13 cellular contexts compared by ENCODE assay signal in genomic region chr12:124492879-124493808, GRCh38.
DNase-seq lines count a peak whose midpoint lies in the region; ATAC-seq, FAIRE-seq and TF ChIP-seq lines count a peak whose summit lies in the region.
"Had no signal": no experiment of that assay in that cellular context is flagged by ENCODE, and none has a peak within 500 bp of the region (broad histone marks: within the 10 kb centered on the region; RNA-seq: fewer than 3 reads in every experiment).

No MANE protein-coding gene starts in this region.

- H4K8ac ChIP-seq in mesenchymal stem cell (ENCODE audit: low read length), result peak overlapping the region; percentile 7

- H3K79me1 ChIP-seq in mesenchymal stem cell (replicated peaks; ENCODE audit: low read length, poor library complexity, severe bottlenecking), result peaks cover 24% of the 10 kb centered on the region

- POLR2A ChIA-PET in A673 (lab: Charles Lee; ENCODE audit: low non-redundant PET), result no interaction called here
- POLR2A ChIA-PET in CD8-positive, alpha-beta memory T cell (lab: Charles Lee), result no interaction called here
- POLR2A ChIA-PET in activated CD8-positive, alpha-beta T cell treated with anti-CD3 and anti-CD28 coated beads, Interleukin-2, amount 10 ng/mL, durations not matched to agents 7 days and 5 days (lab: Charles Lee), result interaction anchor here (0.6 to 0.7 kb wide), 2 partner anchors 40 to 53 kb away, joined by 3 to 4 read pairs; no protein-coding TSS in a partner anchor

- no peaks in the 10 kb centered on the region for H3K9me3 ChIP-seq in A673 (ENCODE audit: low read depth, low read length, poor library complexity, severe bottlenecking)
- H3K9me3 ChIP-seq in CD8-positive, alpha-beta memory T cell (ENCODE audit: low read length), result no peaks in the 10 kb centered on the region
- no peaks in the 10 kb centered on the region for H3K9me3 ChIP-seq in mesenchymal stem cell (ENCODE audit: control insufficient read depth, low read length)
- no peaks in the 10 kb centered on the region for H3K9me3 ChIP-seq in small intestine (ENCODE audit: control insufficient read depth, low read depth)
- H3K9me3 ChIP-seq: lower lobe of right lung had no signal

- no peak overlapping the region for H2BK12ac ChIP-seq in mesenchymal stem cell (ENCODE audit: low read length in 2 of 2)

- intact Hi-C loops in A673 (cut with micrococcal nuclease; ENCODE audit: unreplicated experiment), result no loop called here

- no peak overlapping the region for H2BK15ac ChIP-seq in mesenchymal stem cell (ENCODE audit: low read depth, poor library complexity, severe bottlenecking)

- no peak overlapping the region for H2AFZ ChIP-seq in mesenchymal stem cell (ENCODE audit: low read depth, low read length)

- H3K4me1 ChIP-seq in A673 (ENCODE audit: insufficient read depth, low read length, poor library complexity, severe bottlenecking), result peaks cover 16% of the 10 kb centered on the region
- peaks cover 14% of the 10 kb centered on the region for H3K4me1 ChIP-seq in CD8-positive, alpha-beta memory T cell (ENCODE audit: insufficient read depth, low read length)
- peaks cover 54% of the 10 kb centered on the region for H3K4me1 ChIP-seq in mesenchymal stem cell (ENCODE audit: control insufficient read depth, insufficient read depth, low read depth, low read length)
- H3K4me1 ChIP-seq in small intestine (ENCODE audit: control insufficient read depth in 2 of 2, insufficient read depth in 1 of 2, low read depth in 1 of 2, low read length in 1 of 2), result no peaks in the 10 kb centered on the region

- H3K36me3 ChIP-seq in A673 (ENCODE audit: insufficient read depth, low read length, poor library complexity, severe bottlenecking), result peaks cover 9% of the 10 kb centered on the region
- no peaks in the 10 kb centered on the region for H3K36me3 ChIP-seq in CD8-positive, alpha-beta memory T cell (ENCODE audit: insufficient read depth, low read length)
- H3K36me3 ChIP-seq in mesenchymal stem cell (ENCODE audit: control insufficient read depth in 1 of 2, insufficient read depth in 2 of 2, low read depth in 1 of 2, low read length in 2 of 2), result peaks cover 38 to 87% of the 10 kb centered on the region in 2 experiments
- H3K36me3 ChIP-seq in small intestine (ENCODE audit: control insufficient read depth in 2 of 2, insufficient read depth in 2 of 2, low read length in 2 of 2), result no peaks in the 10 kb centered on the region

- H2BK5ac ChIP-seq in mesenchymal stem cell (ENCODE audit: low read depth, low read length, poor library complexity, severe bottlenecking), result no peak overlapping the region

- no peak overlapping the region for H2AK5ac ChIP-seq in mesenchymal stem cell (ENCODE audit: low read length, severe bottlenecking)

- H3K14ac ChIP-seq in mesenchymal stem cell (ENCODE audit: low read length in 2 of 2), result peak overlapping the region in 1 of 2 experiments; percentile 9

- no peak overlapping the region for H3K4me3 ChIP-seq in A673 (ENCODE audit: low read depth, low read length, poor library complexity, severe bottlenecking)
- no peak overlapping the region for H3K4me3 ChIP-seq in CD8-positive, alpha-beta memory T cell (ENCODE audit: low read length)
- no peak overlapping the region for H3K4me3 ChIP-seq in mesenchymal stem cell (ENCODE audit: insufficient read depth in 1 of 2, low read depth in 1 of 2, low read length in 2 of 2)
- no peak overlapping the region for H3K4me3 ChIP-seq in small intestine (ENCODE audit: low read depth in 1 of 2, low read length in 2 of 2)
- H3K4me3 ChIP-seq: lower lobe of right lung, skin epidermis had no signal

- no peaks in the 10 kb centered on the region for H3K27me3 ChIP-seq in A673 (replicated peaks; ENCODE audit: insufficient read depth, low read depth, low read length, poor library complexity)
- H3K27me3 ChIP-seq in CD8-positive, alpha-beta memory T cell (ENCODE audit: insufficient read depth, low read length, poor library complexity, severe bottlenecking), result no peaks in the 10 kb centered on the region
- H3K27me3 ChIP-seq in mesenchymal stem cell (ENCODE audit: control insufficient read depth in 1 of 2, insufficient read depth in 1 of 2, low read length in 2 of 2), result no peaks in the 10 kb centered on the region
- no peaks in the 10 kb centered on the region for H3K27me3 ChIP-seq in small intestine (ENCODE audit: control insufficient read depth in 2 of 2, insufficient read depth in 2 of 2, low read length in 2 of 2)

- H3K9me3 Mint-ChIP-seq in CD8-positive, alpha-beta memory T cell, result no peaks in the 10 kb centered on the region
- H3K9me3 Mint-ChIP-seq in activated CD8-positive, alpha-beta T cell treated with anti-CD3 and anti-CD28 coated beads, Interleukin-2, amount 10 ng/mL, durations not matched to agents 7 days and 5 days (ENCODE audit: insufficient read depth), result no peaks in the 10 kb centered on the region

- H3K36me3 Mint-ChIP-seq in CD8-positive, alpha-beta memory T cell, result peaks cover 0 to 27% (median 4%) of the 10 kb centered on the region in 3 donors
- H3K36me3 Mint-ChIP-seq in activated CD8-positive, alpha-beta T cell treated with anti-CD3 and anti-CD28 coated beads, Interleukin-2, amount 10 ng/mL, durations not matched to agents 7 days and 5 days (ENCODE audit: low read depth), result peaks cover 8% of the 10 kb centered on the region

- no peak overlapping the region for H3K4ac ChIP-seq in mesenchymal stem cell (ENCODE audit: low read depth in 1 of 2, low read length in 2 of 2)

- CTCF ChIA-PET in A673 (lab: Charles Lee), result interaction anchor here (0.6 kb wide), 1 partner anchor 957 kb away, joined by 4 read pairs; no protein-coding TSS in a partner anchor
- CTCF ChIA-PET in CD8-positive, alpha-beta memory T cell (lab: Charles Lee), result no interaction called here
- CTCF ChIA-PET in activated CD8-positive, alpha-beta T cell treated with anti-CD3 and anti-CD28 coated beads, Interleukin-2, amount 10 ng/mL, durations not matched to agents 7 days and 5 days (lab: Charles Lee), result interaction anchor here (1.0 to 1.6 kb wide), 4 partner anchors 16 to 279 kb away, joined by 3 to 6 read pairs (median 4); no protein-coding TSS in a partner anchor

- H3K4me1 Mint-ChIP-seq in CD8-positive, alpha-beta memory T cell, result peaks cover 22 to 58% (median 41%) of the 10 kb centered on the region in 3 donors
- peaks cover 33% of the 10 kb centered on the region for H3K4me1 Mint-ChIP-seq in activated CD8-positive, alpha-beta T cell treated with anti-CD3 and anti-CD28 coated beads, Interleukin-2, amount 10 ng/mL, durations not matched to agents 7 days and 5 days (ENCODE audit: low read depth)

- TF ChIP-seq CTCF in A673 (conservative IDR thresholded peaks at IDR 0.05; ENCODE audit: low read depth, low read length), result no peak

- no peak for DNase-seq in A673 (ENCODE audit: low spot score)
- DNase-seq in CD8-positive, alpha-beta memory T cell, result no peak
- no peak for DNase-seq in activated CD8-positive, alpha-beta T cell treated with anti-CD3 and anti-CD28 coated beads, Interleukin-2, amount 10 ng/mL, durations not matched to agents 7 days and 5 days
- DNase-seq in mesenchymal stem cell, result no peak
- no peak for DNase-seq in NCI-H226
- no peak for DNase-seq in small intestine
- DNase-seq: activated gamma-delta T cell, C1 segment of cervical spinal cord, lower lobe of right lung, NCI-H2029 treated with DMSO at 0.1 percent for 48 hours, NCI-H69 had no signal

- no peaks in the 10 kb centered on the region for H3K27me3 Mint-ChIP-seq in CD8-positive, alpha-beta memory T cell
- H3K27me3 Mint-ChIP-seq in activated CD8-positive, alpha-beta T cell treated with anti-CD3 and anti-CD28 coated beads, Interleukin-2, amount 10 ng/mL, durations not matched to agents 7 days and 5 days (ENCODE audit: low read depth), result no peaks in the 10 kb centered on the region

- no peak for FAIRE-seq in small intestine (lab: Jason Lieb, UNC)

- 79% methylated on average over 17 of the region's 17 CpGs for WGBS in mesenchymal stem cell
- WGBS in small intestine, 3 donors, result 76 to 78% (median 78%) methylated on average over 17 of the region's 17 CpGs

- ATAC-seq in activated CD8-positive, alpha-beta T cell treated with anti-CD3 and anti-CD28 coated beads, Interleukin-2, amount 10 ng/mL, durations not matched to agents 7 days and 5 days, result no peak
- no peak for ATAC-seq in HG02884 (IDR thresholded peaks at IDR 0.05; ENCODE audit: unreplicated experiment)
- ATAC-seq: lower lobe of right lung had no signal

- no TSS peak for BruUV-seq in A673 (replicated peaks; lab: Mats Ljungman, UMichigan)

- no peak overlapping the region for H3K4me2 ChIP-seq in mesenchymal stem cell (ENCODE audit: low read length, poor library complexity, severe bottlenecking)

- H3K23ac ChIP-seq in mesenchymal stem cell (ENCODE audit: low read length in 2 of 2), result no peak overlapping the region

- H3K27ac ChIP-seq in A673 (ENCODE audit: low read depth, low read length, poor library complexity, severe bottlenecking), result peak overlapping the region; percentile 47
- H3K27ac ChIP-seq in CD8-positive, alpha-beta memory T cell (ENCODE audit: low read depth, low read length), result no peak overlapping the region
- no peak overlapping the region for H3K27ac ChIP-seq in mesenchymal stem cell (ENCODE audit: low read length, poor library complexity, severe bottlenecking)
- no peak overlapping the region for H3K27ac ChIP-seq in small intestine (ENCODE audit: low read depth in 1 of 2, low read length in 1 of 2)
- H3K27ac ChIP-seq: lower lobe of right lung had no signal

- H4K91ac ChIP-seq in mesenchymal stem cell (ENCODE audit: low read length), result peak overlapping the region; percentile 31

- H3K4me3 Mint-ChIP-seq in CD8-positive, alpha-beta memory T cell, result no peak overlapping the region
- no peak overlapping the region for H3K4me3 Mint-ChIP-seq in activated CD8-positive, alpha-beta T cell treated with anti-CD3 and anti-CD28 coated beads, Interleukin-2, amount 10 ng/mL, durations not matched to agents 7 days and 5 days

- no peak overlapping the region for H2BK120ac ChIP-seq in mesenchymal stem cell (ENCODE audit: low read depth, low read length)

- H3K18ac ChIP-seq in mesenchymal stem cell (ENCODE audit: low read depth in 1 of 2, low read length in 2 of 2), result peak overlapping the region in 1 of 2 experiments; percentile 14

- no peak overlapping the region for H3K9ac ChIP-seq in mesenchymal stem cell (ENCODE audit: low read length)

- peak overlapping the region in 6 of 8 donors; percentile 40 to 97 (median 49) for H3K27ac Mint-ChIP-seq in CD8-positive, alpha-beta memory T cell
- peak overlapping the region; percentile 39 for H3K27ac Mint-ChIP-seq in activated CD8-positive, alpha-beta T cell treated with anti-CD3 and anti-CD28 coated beads, Interleukin-2, amount 10 ng/mL, durations not matched to agents 7 days and 5 days
